1 cellular context compared by ENCODE assay signal in genomic region chr22:32986773-32987050, GRCh38.
TF ChIP-seq lines count a peak whose summit lies in the region.

No MANE protein-coding gene starts in this region.

TF ChIP-seq in WTC11, 78 proteins besides CTCF, POLR2A, EP300 and RAD21 (continued from another document):
- TF ChIP-seq ZBTB43 (CRISPR knock-in tag; IDR thresholded peaks at IDR 0.05) (no peak), HMGXB4 (CRISPR knock-in tag; IDR thresholded peaks at IDR 0.05) (no peak)
